Comparison of ENCODE assay signal across 24 cellular contexts in genomic region chr17:61160789-61161440, GRCh38.
DNase-seq lines count a peak whose midpoint lies in the region; ATAC-seq and TF ChIP-seq lines count a peak whose summit lies in the region.
"Had no signal": no experiment of that assay in that cellular context is flagged by ENCODE, and none has a peak within 500 bp of the region (broad histone marks: within the 10 kb centered on the region; RNA-seq: fewer than 3 reads in every experiment).

No MANE protein-coding gene starts in this region.

- H3K4me3 ChIP-seq in GM23338 (no peak overlapping the region), tibial artery (no peak overlapping the region), brain microvascular endothelial cell (ENCODE audit: low read depth, low read length) (no peak overlapping the region)
- H3K4me3 ChIP-seq: gastrocnemius medialis, left lung, pancreas had no signal

- peaks cover 7% of the 10 kb centered on the region; the same call in 2 of the 3 replicates for H3K9me3 Mint-ChIP-seq in GM23338
- H3K9me3 Mint-ChIP-seq in neural crest cell = no peaks in the 10 kb centered on the region
- H3K9me3 Mint-ChIP-seq: natural killer cell treated with Interleukin-12 subunit alpha and Interleukin-12 subunit beta and Interleukin-15 and Interleukin-18, amount 100 ng/mL, for 72 hours; stimulated activated memory B cell treated with anti-CD40 and anti-IgM and Interleukin-4, amounts not matched to agents 10 μg/mL and 1 μg/mL and 100 μg/mL, for 72 hours had no signal

- peaks cover 23% of the 10 kb centered on the region for H3K4me1 ChIP-seq in GM23338 (ENCODE audit: insufficient read depth)
- peaks cover 0 to 19% (median 7%) of the 10 kb centered on the region in 4 donors for H3K4me1 ChIP-seq in tibial artery
- H3K4me1 ChIP-seq: left lung, pancreas had no signal

- ATAC-seq in GM23338 (no peak), GM18502 (IDR thresholded peaks at IDR 0.05; ENCODE audit: poor library complexity, unreplicated experiment) (no peak)
- ATAC-seq: effector memory CD8-positive, alpha-beta T cell; esophagus mucosa; gastrocnemius medialis; left lung; natural killer cell treated with Interleukin-12 subunit alpha and Interleukin-12 subunit beta and Interleukin-15 and Interleukin-18, amount 100 ng/mL, for 72 hours; pancreas; stimulated activated memory B cell treated with anti-CD40 and anti-IgM and Interleukin-4, amounts not matched to agents 10 μg/mL and 1 μg/mL and 100 μg/mL, for 72 hours; WTC11 had no signal

- H3K4me3 Mint-ChIP-seq in GM23338 (no peak overlapping the region), neural crest cell (no peak overlapping the region)
- H3K4me3 Mint-ChIP-seq: effector memory CD8-positive, alpha-beta T cell; immature natural killer cell; natural killer cell treated with Interleukin-12 subunit alpha and Interleukin-12 subunit beta and Interleukin-15 and Interleukin-18, amount 100 ng/mL, for 72 hours; stimulated activated memory B cell treated with anti-CD40 and anti-IgM and Interleukin-4, amounts not matched to agents 10 μg/mL and 1 μg/mL and 100 μg/mL, for 72 hours; WTC11 had no signal

- peaks cover 48% of the 10 kb centered on the region for H3K4me1 Mint-ChIP-seq in GM23338
- peaks cover 57% of the 10 kb centered on the region for H3K4me1 Mint-ChIP-seq in neural crest cell
- H3K4me1 Mint-ChIP-seq: immature natural killer cell had no signal

- H3K27me3 Mint-ChIP-seq in GM23338 (ENCODE audit: insufficient read depth, low read depth, poor library complexity) (no peaks in the 10 kb centered on the region), neural crest cell (ENCODE audit: low read depth) (no peaks in the 10 kb centered on the region)
- H3K27me3 Mint-ChIP-seq: effector memory CD8-positive, alpha-beta T cell; natural killer cell treated with Interleukin-12 subunit alpha and Interleukin-12 subunit beta and Interleukin-15 and Interleukin-18, amount 100 ng/mL, for 72 hours; stimulated activated memory B cell treated with anti-CD40 and anti-IgM and Interleukin-4, amounts not matched to agents 10 μg/mL and 1 μg/mL and 100 μg/mL, for 72 hours had no signal

- H3K36me3 ChIP-seq in GM23338 (ENCODE audit: insufficient read depth) (no peaks in the 10 kb centered on the region), tibial artery (no peaks in the 10 kb centered on the region), brain microvascular endothelial cell (replicated peaks) (no peaks in the 10 kb centered on the region)
- H3K36me3 ChIP-seq: gastrocnemius medialis, left lung, pancreas had no signal

- no peaks in the 10 kb centered on the region for H3K79me2 ChIP-seq in GM23338 (replicated peaks; ENCODE audit: insufficient read depth)

- in situ Hi-C loops in brain microvascular endothelial cell (cut with HindIII; ENCODE audit: low pct_ligation_motif_present, low sequenced_read_pairs) = no loop called here

- H3K9me3 ChIP-seq in tibial artery = peaks cover 0 to 9% (median 0%) of the 10 kb centered on the region in 3 donors
- H3K9me3 ChIP-seq: gastrocnemius medialis, pancreas had no signal

- H3K36me3 Mint-ChIP-seq in GM23338 (ENCODE audit: low read depth) (0 out of 3 replicates have a peak, but pooled peaks cover 2% of the 10 kb centered on the region), neural crest cell (ENCODE audit: low read depth) (peaks cover 2% of the 10 kb centered on the region)

- no peaks in the 10 kb centered on the region for H3K27me3 ChIP-seq in GM23338 (ENCODE audit: insufficient read depth)
- no peaks in the 10 kb centered on the region for H3K27me3 ChIP-seq in tibial artery
- H3K27me3 ChIP-seq in brain microvascular endothelial cell (replicated peaks) = no peaks in the 10 kb centered on the region
- H3K27me3 ChIP-seq: gastrocnemius medialis, left lung, pancreas had no signal

- no peaks in the 10 kb centered on the region for H3F3A ChIP-seq in GM23338 (replicated peaks; ENCODE audit: low read depth)

- H3K27ac Mint-ChIP-seq in GM23338 (no peak overlapping the region), neural crest cell (ENCODE audit: unreplicated experiment) (peak overlapping the region; percentile 30)
- H3K27ac Mint-ChIP-seq: activated T-helper 2 cell treated with anti-CD3 and anti-CD28 coated beads, Interferon-gamma antibody, Interleukin-2, Interleukin-4, amounts not matched to agents 10 μg/mL and 5 μg/mL and 100 μg/mL, durations not matched to agents 14 hours and 24 hours and 36 hours; effector memory CD8-positive, alpha-beta T cell; natural killer cell treated with Interleukin-12 subunit alpha and Interleukin-12 subunit beta and Interleukin-15 and Interleukin-18, amount 100 ng/mL, for 72 hours; stimulated activated memory B cell treated with anti-CD40 and anti-IgM and Interleukin-4, amounts not matched to agents 10 μg/mL and 1 μg/mL and 100 μg/mL, for 72 hours; WTC11 had no signal

- H2AFZ ChIP-seq in GM23338 = no peak overlapping the region

- H3K4me2 ChIP-seq in GM23338 = no peak overlapping the region

- no peaks in the 10 kb centered on the region for H4K20me1 ChIP-seq in GM23338 (replicated peaks; ENCODE audit: insufficient read depth)

- intact Hi-C loops in tibial artery (cut with DNase I; ENCODE audit: low total_unique reads) = no loop called here

- DNase-seq in GM23338 (ENCODE audit: low spot score) (no peak), RPMI7951 (ENCODE audit: low read depth) (peak; percentile 40), dedifferentiated amniotic fluid mesenchymal stem cell (ENCODE audit: extremely low spot score) (peak; percentile 49), neural crest cell (ENCODE audit: low read depth, low spot score) (no peak), NCI-H226 (no peak), tibial artery (no peak), brain microvascular endothelial cell (no peak)
- DNase-seq: activated CD8-positive, alpha-beta memory T cell treated with anti-CD3 and anti-CD28 coated beads, Interleukin-2, amount 50 U/mL, for 48 hours; effector memory CD8-positive, alpha-beta T cell; gastrocnemius medialis; GOT3; hippocampal formation; immature natural killer cell; Karpas-422; left lung; NCI-H187 treated with DMSO at 0.1 percent for 48 hours; pancreas; stimulated activated CD4-positive, alpha-beta T cell treated with anti-CD3 and anti-CD28 coated beads, Interleukin-4, amount 100 ng/mL, for 1 hour had no signal

- TF ChIP-seq CTCF in GM23338 (conservative IDR thresholded peaks at IDR 0.05; ENCODE audit: low read depth in 2 of 2) (no peak), neural crest cell (conservative IDR thresholded peaks at IDR 0.05) (no peak), tibial artery (IDR thresholded peaks at IDR 0.05) (no peak), brain microvascular endothelial cell (IDR thresholded peaks at IDR 0.05; ENCODE audit: low read depth, low read length, missing control alignments) (no peak)

- H3K27ac ChIP-seq in GM23338 (ENCODE audit: low read depth) (peak overlapping the region; percentile 15; the same call in 1 of the 2 replicates), tibial artery (no peak overlapping the region), brain microvascular endothelial cell (no peak overlapping the region)
- H3K27ac ChIP-seq: gastrocnemius medialis, pancreas had no signal

- H3K9me2 ChIP-seq in GM23338 (ENCODE audit: insufficient read depth) = no peaks in the 10 kb centered on the region

Comparison
In these comparisons a context has a peak if more than half of its experiments do, and no peak if none do; other contexts are left out.
1. DNase-seq: peak in RPMI7951 (single experiment) and dedifferentiated amniotic fluid mesenchymal stem cell (single experiment); none in GM23338 (single experiment), neural crest cell (single experiment), NCI-H226 (single experiment), tibial artery (0 of 2) and brain microvascular endothelial cell (single experiment).